1 cellular context compared by ENCODE assay signal in genomic region chr1:150954708-150955107, GRCh38.
TF ChIP-seq lines count a peak whose summit lies in the region.

No MANE protein-coding gene starts in this region.

TF ChIP-seq in K562, 482 proteins besides CTCF, POLR2A, EP300 and RAD21:
- TF ChIP-seq SIRT6 (IDR thresholded peaks at IDR 0.05; ENCODE audit: low read depth, low read length) (no peak), TGIF2 (CRISPR knock-in tag; IDR thresholded peaks at IDR 0.05) (no peak), ASH1L (IDR thresholded peaks at IDR 0.05; ENCODE audit: borderline replicate concordance, low read depth, partially characterized antibody) (no peak), SETDB1 (IDR thresholded peaks at IDR 0.05; ENCODE audit: low read length) (no peak), CREB3L1 (IDR thresholded peaks at IDR 0.05; ENCODE audit: borderline replicate concordance, low read depth) (no peak)
